Comparison of ENCODE assay signal across 29 cellular contexts in genomic region chr9:34746526-34746925, GRCh38. TPM values are rescaled to one million over a fixed set of nuclear protein-coding genes. Genes with fewer than 3 reads are reported as not detected.
"Had no signal": no experiment of that assay in that cellular context is flagged by ENCODE, and none has a peak within 500 bp of the region (broad histone marks: within the 10 kb centered on the region; RNA-seq: fewer than 3 reads in every experiment).

No MANE protein-coding gene starts in this region.

- DNase-seq: activated CD4-positive, alpha-beta T cell treated with anti-CD3 and anti-CD28 coated beads for 36 hours; activated CD4-positive, alpha-beta T cell treated with anti-CD3 and anti-CD28 coated beads, Interleukin-2, amount 10 ng/mL, durations not matched to agents 7 days and 5 days; activated CD4-positive, alpha-beta T cell treated with anti-CD3 and anti-CD28 coated beads, Interleukin-2, amount 50 U/mL, for 48 hours; activated CD8-positive, alpha-beta T cell treated with anti-CD3 and anti-CD28 coated beads, Interleukin-2, amount 10 ng/mL, durations not matched to agents 7 days and 5 days; activated gamma-delta T cell; activated naive CD4-positive, alpha-beta T cell treated with anti-CD3 and anti-CD28 coated beads for 36 hours; activated T-cell treated with anti-CD3 and anti-CD28 coated beads, Interleukin-2, amount 50 U/mL, for 24 hours; adrenal gland; body of pancreas; Kasumi-1; KG1; NCI-H1105; NCI-H1417 treated with DMSO at 0.1 percent for 48 hours; NCI-H187 treated with DMSO at 0.1 percent for 48 hours; NCI-H2081; NCI-H2171 treated with DMSO at 0.1 percent for 48 hours; NCI-H345; NCI-H524 treated with DMSO at 0.1 percent for 48 hours; Peyer's patch; Right ventricle myocardium superior; RPMI8226 had no signal

- H3K4me3 ChIP-seq: adrenal gland, body of pancreas, cardiac muscle cell, Peyer's patch had no signal

- H3K4me1 ChIP-seq: body of pancreas, Peyer's patch had no signal

- H3K9me3 ChIP-seq: adrenal gland, body of pancreas had no signal

- H3K27ac ChIP-seq: body of pancreas, cardiac muscle cell, Peyer's patch had no signal

- H3K36me3 ChIP-seq: adrenal gland, cardiac muscle cell, Peyer's patch had no signal

- FAIRE-seq: astrocyte, TTC549 had no signal

- ATAC-seq: activated CD4-positive, alpha-beta T cell treated with anti-CD3 and anti-CD28 coated beads for 36 hours; activated CD4-positive, CD25-positive, alpha-beta regulatory T cell treated with anti-CD3 and anti-CD28 coated beads, Interleukin-2, amount 50 U/mL, for 24 hours; activated CD8-positive, alpha-beta T cell treated with anti-CD3 and anti-CD28 coated beads, Interleukin-2, amount 10 ng/mL, durations not matched to agents 7 days and 5 days; activated naive CD4-positive, alpha-beta T cell treated with anti-CD3 and anti-CD28 coated beads, Interleukin-2, amount 50 U/mL, for 72 hours; body of pancreas; WTC11 had no signal

- H3K27me3 ChIP-seq: adrenal gland, body of pancreas, cardiac muscle cell, Peyer's patch had no signal

RNA-seq across cellular contexts. Expression of gene CCL21, which starts 36.6 kb away (rescaled TPM):
- total RNA-seq: activated CD4-positive, alpha-beta T cell treated with anti-CD3 and anti-CD28 coated beads for 36 hours; activated CD4-positive, alpha-beta T cell treated with anti-CD3 and anti-CD28 coated beads, Interleukin-2, amount 10 ng/mL, durations not matched to agents 7 days and 5 days; activated CD8-positive, alpha-beta T cell treated with anti-CD3 and anti-CD28 coated beads, Interleukin-2, amount 10 ng/mL, durations not matched to agents 7 days and 5 days; activated naive CD4-positive, alpha-beta T cell treated with anti-CD3 and anti-CD28 coated beads for 36 hours; activated naive CD4-positive, alpha-beta T cell treated with anti-CD3 and anti-CD28 coated beads, Interleukin-2, amount 50 U/mL, for 72 hours; activated T-helper 2 cell treated with anti-CD3 and anti-CD28 coated beads, Interferon-gamma antibody, Interleukin-2, Interleukin-4, amounts not matched to agents 10 μg/mL and 5 μg/mL and 100 μg/mL, durations not matched to agents 14 hours and 24 hours and 36 hours; astrocyte; NCI-H460; WTC11 had no signal

RNA-seq across cellular contexts. Expression of gene CCL19, which starts 55.5 kb away (rescaled TPM):
- total RNA-seq: activated CD4-positive, alpha-beta T cell treated with anti-CD3 and anti-CD28 coated beads, Interleukin-2, amount 10 ng/mL, durations not matched to agents 7 days and 5 days; activated CD8-positive, alpha-beta T cell treated with anti-CD3 and anti-CD28 coated beads, Interleukin-2, amount 10 ng/mL, durations not matched to agents 7 days and 5 days; activated naive CD4-positive, alpha-beta T cell treated with anti-CD3 and anti-CD28 coated beads for 36 hours; activated naive CD4-positive, alpha-beta T cell treated with anti-CD3 and anti-CD28 coated beads, Interleukin-2, amount 50 U/mL, for 72 hours; activated T-helper 2 cell treated with anti-CD3 and anti-CD28 coated beads, Interferon-gamma antibody, Interleukin-2, Interleukin-4, amounts not matched to agents 10 μg/mL and 5 μg/mL and 100 μg/mL, durations not matched to agents 14 hours and 24 hours and 36 hours; astrocyte; body of pancreas; cardiac muscle cell; NCI-H460; Peyer's patch; WTC11 had no signal
